Comparison of ENCODE assay signal across 16 cellular contexts in genomic region chr16:63975669-63976068, GRCh38.
"Had no signal": no experiment of that assay in that cellular context is flagged by ENCODE, and none has a peak within 500 bp of the region (broad histone marks: within the 10 kb centered on the region; RNA-seq: fewer than 3 reads in every experiment).

No MANE protein-coding gene starts in this region.

- H2AFZ ChIP-seq: hepatocyte had no signal

- H3K36me3 ChIP-seq: esophagus muscularis mucosa, gastroesophageal sphincter, heart left ventricle, left lung, lower lobe of right lung had no signal

- H3K27ac ChIP-seq: coronary artery, dorsolateral prefrontal cortex, esophagus muscularis mucosa, foreskin keratinocyte, gastroesophageal sphincter, heart left ventricle, hepatocyte, left lung, lower lobe of right lung had no signal

- H3K27me3 ChIP-seq: dorsolateral prefrontal cortex, esophagus muscularis mucosa, foreskin keratinocyte, gastroesophageal sphincter, heart left ventricle, hepatocyte, left lung had no signal

- H3K4me2 ChIP-seq: hepatocyte had no signal

- DNase-seq: dermis blood vessel endothelial cell; dorsolateral prefrontal cortex; effector CD4-positive, alpha-beta T cell; effector memory CD4-positive, alpha-beta T cell; foreskin keratinocyte; heart left ventricle; left cardiac atrium; left ventricle myocardium superior; lower lobe of right lung; mesenchymal stem cell; naive thymus-derived CD4-positive, alpha-beta T cell had no signal

- H3K4me3 ChIP-seq: coronary artery, dorsolateral prefrontal cortex, esophagus muscularis mucosa, gastroesophageal sphincter, heart left ventricle, hepatocyte, left lung, lower lobe of right lung had no signal

- H3K9me3 ChIP-seq: esophagus muscularis mucosa, gastroesophageal sphincter, left lung, lower lobe of right lung had no signal

- H3K79me2 ChIP-seq: hepatocyte had no signal
